ENCODE assay signal across 11 cellular contexts in the genomic region with DNA sequence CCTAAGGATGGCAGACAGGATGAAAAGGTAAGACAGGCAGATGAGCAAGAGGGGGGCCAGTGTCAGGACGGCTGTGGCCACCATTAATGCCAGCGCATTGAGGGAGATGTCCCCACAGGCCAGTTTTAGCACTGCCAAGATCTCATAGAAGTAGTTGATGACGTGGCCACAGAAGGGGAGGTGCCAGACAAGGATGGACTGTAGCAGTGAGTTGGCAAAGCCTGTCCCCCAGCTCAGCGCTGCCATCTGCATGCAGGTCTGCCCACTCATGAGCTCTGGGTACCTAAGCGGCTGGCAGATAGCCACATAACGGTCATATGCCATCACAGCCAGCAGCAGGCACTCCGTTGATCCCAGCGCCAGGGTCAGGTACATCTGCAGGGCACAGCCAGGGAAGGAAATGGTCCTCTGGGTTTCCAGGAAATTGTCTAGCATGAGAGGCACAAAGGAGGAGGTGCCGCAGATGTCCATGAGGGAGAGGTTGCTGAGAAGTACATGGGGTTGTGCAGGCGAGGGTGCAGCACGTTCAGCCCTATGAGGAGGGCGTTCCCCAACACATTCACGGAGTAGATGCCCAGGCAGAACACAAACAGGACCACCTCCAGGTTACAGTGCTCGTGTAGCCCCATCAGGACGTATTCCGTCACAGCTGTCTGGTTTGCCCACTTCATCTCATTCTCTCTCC. TPM values are rescaled to one million over a fixed set of nuclear protein-coding genes. Genes with fewer than 3 reads are reported as not detected.
DNase-seq lines count a peak whose midpoint lies in the region; ATAC-seq and TF ChIP-seq lines count a peak whose summit lies in the region.
"Had no signal": no experiment of that assay in that cellular context is flagged by ENCODE, and none has a peak within 500 bp of the region (broad histone marks: within the 10 kb centered on the region; RNA-seq: fewer than 3 reads in every experiment).

No MANE protein-coding gene starts in this region.

- no TSS peak for BruUV-seq in IMR-90 (replicated peaks; lab: Mats Ljungman, UMichigan)

- H2BK15ac ChIP-seq in IMR-90 (ENCODE audit: low read depth, low read length), result no peak overlapping the region

- no peak overlapping the region for H3K18ac ChIP-seq in IMR-90 (ENCODE audit: low read depth, low read length)

- H3K27ac ChIP-seq in IMR-90 (ENCODE audit: insufficient read depth, low read length), result no peak overlapping the region

- in situ Hi-C loops in IMR-90 (cut with MboI; ENCODE audit: low sequenced_read_pairs), result no loop called here

- H2AFZ ChIP-seq in IMR-90 (replicated peaks; ENCODE audit: low read length, poor library complexity), result peak overlapping the region; percentile 59

- no peak overlapping the region for H3K56ac ChIP-seq in IMR-90 (ENCODE audit: extremely low read depth, insufficient read depth, low read length)

- H3K4me3 Mint-ChIP-seq in naive B cell (peak overlapping the region in 1 of 8 donors; percentile 37), endothelial cell (ENCODE audit: unreplicated experiment) (no peak overlapping the region)
- H3K4me3 Mint-ChIP-seq: T-helper 1 cell treated with Interleukin-12 subunit alpha and Interleukin-12 subunit beta and Interleukin-4 antibody, amounts not matched to agents 30 μg/mL and 1 μg/mL, for 36 hours had no signal

- peaks cover 13 to 40% (median 38%) of the 10 kb centered on the region in 3 donors for H3K27me3 Mint-ChIP-seq in naive B cell
- H3K27me3 Mint-ChIP-seq in endothelial cell (ENCODE audit: unreplicated experiment), result peaks cover 17% of the 10 kb centered on the region

- POLR2A ChIA-PET in IMR-90 (lab: Charles Lee; ENCODE audit: unreplicated experiment), result no interaction called here

- H2BK20ac ChIP-seq in IMR-90 (ENCODE audit: low read depth, low read length), result no peak overlapping the region

- H2BK120ac ChIP-seq in IMR-90 (ENCODE audit: low read depth, low read length), result no peak overlapping the region

- H4K5ac ChIP-seq in IMR-90 (ENCODE audit: low read depth, low read length), result no peak overlapping the region

- dilution Hi-C loops in IMR-90 (cut with HindIII; ENCODE audit: low sequenced_read_pairs, unreplicated experiment), result no loop called here

- peak overlapping the region in 1 of 6 donors; percentile 82 for H3K27ac Mint-ChIP-seq in naive B cell
- no peak overlapping the region for H3K27ac Mint-ChIP-seq in endothelial cell (ENCODE audit: unreplicated experiment)
- H3K27ac Mint-ChIP-seq: T-helper 1 cell treated with Interleukin-12 subunit alpha and Interleukin-12 subunit beta and Interleukin-4 antibody, amounts not matched to agents 30 μg/mL and 1 μg/mL, for 36 hours had no signal

- H2AK9ac ChIP-seq in IMR-90 (replicated peaks; ENCODE audit: low read depth, low read length, poor library complexity), result no peak overlapping the region

- no peak overlapping the region for H3K9ac ChIP-seq in IMR-90 (ENCODE audit: low read depth, low read length)

- H3K27me3 ChIP-seq in IMR-90 (ENCODE audit: control insufficient read depth, insufficient read depth, low read length), result peaks cover 39% of the 10 kb centered on the region

- H3K4me3 ChIP-seq in IMR-90 (ENCODE audit: insufficient read depth, low read depth, low read length), result no peak overlapping the region
- H3K4me3 ChIP-seq: smooth muscle cell had no signal

- intact Hi-C loops in IMR-90 (cut with micrococcal nuclease), result no loop called here

- no peak overlapping the region for H4K91ac ChIP-seq in IMR-90 (ENCODE audit: insufficient read depth, low read depth, low read length)

- H3K9me3 Mint-ChIP-seq in naive B cell (no peaks in the 10 kb centered on the region), endothelial cell (ENCODE audit: unreplicated experiment) (no peaks in the 10 kb centered on the region)
- H3K9me3 Mint-ChIP-seq: T-helper 1 cell treated with Interleukin-12 subunit alpha and Interleukin-12 subunit beta and Interleukin-4 antibody, amounts not matched to agents 30 μg/mL and 1 μg/mL, for 36 hours had no signal

- TF ChIP-seq RAD21 in IMR-90 (IDR thresholded peaks at IDR 0.05; ENCODE audit: low read length), result no peak; the same call in 1 of the 2 replicates

- no peaks in the 10 kb centered on the region for H3K9me3 ChIP-seq in IMR-90 (ENCODE audit: control insufficient read depth, insufficient read depth, low read length)

- no peak for TF ChIP-seq POLR2A in IMR-90 (IDR thresholded peaks at IDR 0.05; ENCODE audit: low read depth, low read length)

- no peak overlapping the region for H3K14ac ChIP-seq in IMR-90 (replicated peaks; ENCODE audit: low read depth, low read length)

- CTCF ChIA-PET in IMR-90 (lab: Yijun Ruan, JAX), result no interaction called here

- H3K36me3 ChIP-seq in IMR-90 (ENCODE audit: control insufficient read depth, insufficient read depth, low read length), result no peaks in the 10 kb centered on the region

- no peak overlapping the region for H2BK5ac ChIP-seq in IMR-90 (ENCODE audit: low read depth, low read length, poor library complexity, severe bottlenecking)

- H4K20me1 ChIP-seq in IMR-90 (ENCODE audit: insufficient read depth, low read length), result no peaks in the 10 kb centered on the region

- no peak overlapping the region for H4K8ac ChIP-seq in IMR-90 (ENCODE audit: low read depth in 2 of 2, low read length in 2 of 2)

- peak; percentile 69 for DNase-seq in DMS 273 (lab: John Stamatoyannopoulos, UW; ENCODE audit: unreplicated experiment)
- peak; percentile 35 for DNase-seq in IMR-90
- DNase-seq in astrocyte of the hippocampus (ENCODE audit: low read depth, low spot score), result peak; percentile 26
- DNase-seq in naive B cell, result peak; percentile 20
- no peak for DNase-seq in D341Med (ENCODE audit: low spot score)
- no peak for DNase-seq in endothelial cell (ENCODE audit: low spot score)
- DNase-seq: trophoblast cell had no signal

- no peaks in the 10 kb centered on the region for H3K4me1 ChIP-seq in IMR-90 (ENCODE audit: control insufficient read depth, insufficient read depth, low read length)

- no peaks in the 10 kb centered on the region for H3K36me3 Mint-ChIP-seq in naive B cell
- H3K36me3 Mint-ChIP-seq in endothelial cell (ENCODE audit: low read depth, unreplicated experiment), result peaks cover 4% of the 10 kb centered on the region

- peaks cover 0 to 17% (median 7%) of the 10 kb centered on the region in 3 donors for H3K4me1 Mint-ChIP-seq in naive B cell
- peaks cover 21% of the 10 kb centered on the region for H3K4me1 Mint-ChIP-seq in endothelial cell (ENCODE audit: unreplicated experiment)

- ATAC-seq in IMR-90 (ENCODE audit: low read depth) (peak; percentile 69), naive B cell (ENCODE audit: low read depth in 2 of 2) (peak; percentile 74 to 75), GM18858 (IDR thresholded peaks at IDR 0.05; ENCODE audit: unreplicated experiment) (no peak), GM19463 (IDR thresholded peaks at IDR 0.05; ENCODE audit: unreplicated experiment) (no peak)

- TF ChIP-seq CTCF in IMR-90 (conservative IDR thresholded peaks at IDR 0.05; ENCODE audit: low read depth, low read length), result 0 out of 2 replicates have a peak, but pooled peaks have one; percentile 9
- TF ChIP-seq CTCF in endothelial cell (IDR thresholded peaks at IDR 0.05; ENCODE audit: unreplicated experiment), result no peak

- H3K23ac ChIP-seq in IMR-90 (ENCODE audit: low read depth, low read length), result no peak overlapping the region

- 69% methylated on average over 14 of the region's 16 CpGs; no CpG with 5 or more reads in 1 of the 2 experiments for WGBS in IMR-90 (ENCODE audit: extremely low coverage in 2 of 2, insufficient read length in 1 of 2), 2 experiments

- H3K4ac ChIP-seq in IMR-90 (ENCODE audit: low read depth, low read length), result no peak overlapping the region

- H3K9me1 ChIP-seq in IMR-90 (ENCODE audit: insufficient read depth, low read length), result no peaks in the 10 kb centered on the region

- H3K79me1 ChIP-seq in IMR-90 (ENCODE audit: low read depth in 1 of 2, low read length in 2 of 2), result no peaks in the 10 kb centered on the region

- H3K4me2 ChIP-seq in IMR-90 (ENCODE audit: low read depth, low read length), result no peak overlapping the region
- H3K4me2 ChIP-seq: smooth muscle cell had no signal

- no peak overlapping the region for H2AK5ac ChIP-seq in IMR-90 (ENCODE audit: low read depth, low read length)

TF ChIP-seq in IMR-90, 13 proteins besides CTCF, POLR2A, EP300 and RAD21 (continues in another document):
- no peak for TF ChIP-seq MAZ (IDR thresholded peaks at IDR 0.05; ENCODE audit: borderline replicate concordance, low read depth, low read length)

RNA-seq across cellular contexts. Expression of gene OR13J1, which starts 10.7 kb away (rescaled TPM):
- total RNA-seq in IMR-90 (2012; rRNA removed), result not detected in 2 replicates
- not detected in 2 replicates for polyA plus RNA-seq in IMR-90 (2012; rRNA removed)
- not detected in 2 replicates for polyA plus RNA-seq in IMR-90 (2012; cell fraction: cytosol; rRNA removed)
- not detected in 2 replicates for polyA plus RNA-seq in IMR-90 (2012; cell fraction: nucleus; rRNA removed; ENCODE audit: low replicate concordance)
- not detected for polyA plus RNA-seq in naive B cell (ENCODE audit: low read depth in 6 of 6)
- not detected for total RNA-seq in endothelial cell (ENCODE audit: unreplicated experiment)
- total RNA-seq: smooth muscle cell had no signal
- polyA plus RNA-seq: smooth muscle cell had no signal

RNA-seq across cellular contexts. Expression of gene TMEM8B, which starts 30.4 kb away (rescaled TPM):
- total RNA-seq in IMR-90 (2012; rRNA removed) (0.56 and 0.72 TPM in 2 replicates), endothelial cell (ENCODE audit: unreplicated experiment) (9.0 TPM)
- polyA plus RNA-seq in IMR-90 (2012; rRNA removed) (8.2 and 8.3 TPM in 2 replicates), naive B cell (ENCODE audit: low read depth in 6 of 6) (1 to 10 TPM; 1.7 to 3.3 (median 2.3) TPM)
- 4.6 and 10.5 TPM in 2 replicates for polyA plus RNA-seq in IMR-90 (2012; cell fraction: cytosol; rRNA removed)
- polyA plus RNA-seq in IMR-90 (2012; cell fraction: nucleus; rRNA removed; ENCODE audit: low replicate concordance), result 24.1 and 54.4 TPM in 2 replicates

RNA-seq across cellular contexts. Expression of gene FAM221B, which starts 30.9 kb away (rescaled TPM):
- total RNA-seq in IMR-90 (2012; rRNA removed) (not detected in 2 replicates), endothelial cell (ENCODE audit: unreplicated experiment) (not detected)
- polyA plus RNA-seq in IMR-90 (2012; rRNA removed) (not detected in 2 replicates), naive B cell (ENCODE audit: low read depth in 6 of 6) (not detected)
- not detected in 2 replicates for polyA plus RNA-seq in IMR-90 (2012; cell fraction: cytosol; rRNA removed)
- polyA plus RNA-seq in IMR-90 (2012; cell fraction: nucleus; rRNA removed; ENCODE audit: low replicate concordance), result not detected in 2 replicates
- total RNA-seq: smooth muscle cell had no signal
- polyA plus RNA-seq: smooth muscle cell had no signal

RNA-seq across cellular contexts. Expression of gene HINT2, which starts 44.6 kb away (rescaled TPM):
- 6.7 and 7.5 TPM in 2 replicates for total RNA-seq in IMR-90 (2012; rRNA removed)
- polyA plus RNA-seq in IMR-90 (2012; rRNA removed), result 17.4 and 20.6 TPM in 2 replicates
- polyA plus RNA-seq in IMR-90 (2012; cell fraction: cytosol; rRNA removed), result 26.5 and 46.4 TPM in 2 replicates
- polyA plus RNA-seq in IMR-90 (2012; cell fraction: nucleus; rRNA removed; ENCODE audit: low replicate concordance), result 10.9 and 11.6 TPM in 2 replicates
- 100 to 1,000 TPM in 1 of 6 donors, 10 to 100 TPM in 5; 69.4 to 109 (median 79.0) TPM for polyA plus RNA-seq in naive B cell (ENCODE audit: low read depth in 6 of 6)
- total RNA-seq in endothelial cell (ENCODE audit: unreplicated experiment), result 43.3 TPM

RNA-seq across cellular contexts. Expression of gene HRCT1, which starts 46.5 kb away (rescaled TPM):
- total RNA-seq in IMR-90 (2012; rRNA removed) (1.1 and 1.7 TPM in 2 replicates), endothelial cell (ENCODE audit: unreplicated experiment) (0.87 TPM)
- polyA plus RNA-seq in IMR-90 (2012; rRNA removed) (3.9 and 4.4 TPM in 2 replicates), naive B cell (ENCODE audit: low read depth in 6 of 6) (not detected)
- polyA plus RNA-seq in IMR-90 (2012; cell fraction: cytosol; rRNA removed), result 3.5 and 3.6 TPM in 2 replicates
- polyA plus RNA-seq in IMR-90 (2012; cell fraction: nucleus; rRNA removed; ENCODE audit: low replicate concordance), result 1.0 and 1.6 TPM in 2 replicates
- total RNA-seq: smooth muscle cell had no signal

Comparison
In these comparisons a context has a peak if more than half of its experiments do, and no peak if none do; other contexts are left out.
1. DNase-seq: peak in DMS 273 (single experiment), IMR-90 (single experiment), astrocyte of the hippocampus (single experiment) and naive B cell (single experiment); none in D341Med (single experiment) and endothelial cell (single experiment).
2. ATAC-seq: peak in IMR-90 (single experiment) and naive B cell (2 of 2); none in GM18858 (single experiment) and GM19463 (single experiment).